7 cellular contexts compared by ENCODE assay signal in genomic region chr16:27515874-27516353, GRCh38. TPM values are rescaled to one million over a fixed set of nuclear protein-coding genes. Genes with fewer than 3 reads are reported as not detected.
A peak's percentile ranks its signal among the peaks of the same experiment; 100 is the strongest.
DNase-seq lines count a peak whose midpoint lies in the region; ATAC-seq and TF ChIP-seq lines count a peak whose summit lies in the region.

No MANE protein-coding gene starts in this region.

- H3K4me3 Mint-ChIP-seq in WTC11 (no peak overlapping the region), progenitor cell of endocrine pancreas (ENCODE audit: low read depth) (no peak overlapping the region)

- POLR2A ChIA-PET in WTC11 (lab: Charles Lee), result no interaction called here

- H3K4me3 ChIP-seq in GM12865 (ENCODE audit: low read depth, low read length), result no peak overlapping the region
- H3K4me3 ChIP-seq in fibroblast of the aortic adventitia (ENCODE audit: low read depth, low read length), result no peak overlapping the region

- H3K9me3 Mint-ChIP-seq in WTC11 (no peaks in the 10 kb centered on the region), progenitor cell of endocrine pancreas (ENCODE audit: low read depth) (no peaks in the 10 kb centered on the region)

- H3K27me3 Mint-ChIP-seq in WTC11 (ENCODE audit: low read depth) (no peaks in the 10 kb centered on the region), progenitor cell of endocrine pancreas (no peaks in the 10 kb centered on the region)

- H3K27ac Mint-ChIP-seq in WTC11, result peak overlapping the region; percentile 77
- peak overlapping the region; percentile 32 for H3K27ac Mint-ChIP-seq in progenitor cell of endocrine pancreas

- peak; percentile 78 for TF ChIP-seq CTCF in GM12865 (IDR thresholded peaks at IDR 0.05; ENCODE audit: insufficient read depth, low read depth, low read length, missing control alignments)
- TF ChIP-seq CTCF in WTC11 (IDR thresholded peaks at IDR 0.05), result peak; percentile 83
- TF ChIP-seq CTCF in fibroblast of the aortic adventitia (IDR thresholded peaks at IDR 0.05; ENCODE audit: insufficient read depth, low read length), result peak; percentile 68
- TF ChIP-seq CTCF in progenitor cell of endocrine pancreas (IDR thresholded peaks at IDR 0.05; ENCODE audit: unreplicated experiment), result peak; percentile 61

- CTCF ChIA-PET in WTC11 (lab: Charles Lee), result interaction anchor here (0.6 to 1.7 kb wide), 28 partner anchors 9 to 352 kb away, joined by 3 to 20 read pairs (median 3); partner anchors contain the start of genes GTF3C1 and KATNIP

- H3K4me1 Mint-ChIP-seq in WTC11 (no peaks in the 10 kb centered on the region), progenitor cell of endocrine pancreas (ENCODE audit: low read depth) (peaks cover 6% of the 10 kb centered on the region)

- H3K36me3 Mint-ChIP-seq in WTC11, result peaks cover 43% of the 10 kb centered on the region
- H3K36me3 Mint-ChIP-seq in progenitor cell of endocrine pancreas (ENCODE audit: insufficient read depth), result peaks cover 21% of the 10 kb centered on the region

- ATAC-seq in HG03139 (IDR thresholded peaks at IDR 0.05; ENCODE audit: unreplicated experiment) (peak; percentile 58), WTC11 (peak; percentile 97), GM21515 (IDR thresholded peaks at IDR 0.05; ENCODE audit: unreplicated experiment) (no peak), GM21528 (IDR thresholded peaks at IDR 0.05; ENCODE audit: low FRiP score, unreplicated experiment) (no peak)

- DNase-seq in GM12865 (ENCODE audit: low read depth) (peak; percentile 57), WTC11 (ENCODE audit: low spot score) (peak; percentile 62), fibroblast of the aortic adventitia (ENCODE audit: low read depth) (no peak), progenitor cell of endocrine pancreas (ENCODE audit: low spot score, unreplicated experiment) (no peak)

TF ChIP-seq in WTC11, 78 proteins besides CTCF, POLR2A, EP300 and RAD21:
- TF ChIP-seq ZBTB21 (CRISPR knock-in tag; IDR thresholded peaks at IDR 0.05; ENCODE audit: borderline replicate concordance) (no peak), OVOL2 (CRISPR knock-in tag; IDR thresholded peaks at IDR 0.05; ENCODE audit: borderline replicate concordance) (no peak), ATF2 (CRISPR knock-in tag; IDR thresholded peaks at IDR 0.05; ENCODE audit: borderline replicate concordance, low read depth) (no peak), GTF2I (CRISPR knock-in tag; conservative IDR thresholded peaks at IDR 0.05) (no peak), ZSCAN18 (CRISPR knock-in tag; IDR thresholded peaks at IDR 0.05) (no peak), HMGA2 (CRISPR knock-in tag; IDR thresholded peaks at IDR 0.05) (no peak), AFF4 (CRISPR knock-in tag; IDR thresholded peaks at IDR 0.05; ENCODE audit: borderline replicate concordance) (no peak), ZNF317 (CRISPR knock-in tag; IDR thresholded peaks at IDR 0.05; ENCODE audit: borderline replicate concordance, low read depth) (no peak), ZNF423 (CRISPR knock-in tag; IDR thresholded peaks at IDR 0.05) (no peak), ZNF416 (CRISPR knock-in tag; IDR thresholded peaks at IDR 0.05) (no peak), MXD4 (CRISPR knock-in tag; IDR thresholded peaks at IDR 0.05; ENCODE audit: borderline replicate concordance) (no peak), AR (CRISPR knock-in tag; IDR thresholded peaks at IDR 0.05) (no peak), ZNF138 (CRISPR knock-in tag; conservative IDR thresholded peaks at IDR 0.05) (no peak), ZNF671 (CRISPR knock-in tag; IDR thresholded peaks at IDR 0.05) (no peak), JUN (CRISPR knock-in tag; IDR thresholded peaks at IDR 0.05) (no peak), EMX1 (CRISPR knock-in tag; IDR thresholded peaks at IDR 0.05) (no peak), RORB (CRISPR knock-in tag; IDR thresholded peaks at IDR 0.05) (no peak), ZNF396 (CRISPR knock-in tag; IDR thresholded peaks at IDR 0.05; ENCODE audit: borderline replicate concordance) (no peak)

RNA-seq across cellular contexts. Expression of gene GTF3C1, which starts 33.8 kb away (rescaled TPM):
- total RNA-seq in WTC11 (2021) (116 to 146 TPM (median 118 TPM) in 3 replicates), fibroblast of the aortic adventitia (ENCODE audit: low replicate concordance) (62.8 and 71.8 TPM in 2 replicates), progenitor cell of endocrine pancreas (105 and 106 TPM in 2 replicates)

RNA-seq across cellular contexts. Expression of gene KATNIP, which starts 34.0 kb away (rescaled TPM):
- 17.2 to 23.0 TPM (median 17.5 TPM) in 3 replicates for total RNA-seq in WTC11 (2021)
- 23.0 TPM in 2 replicates for total RNA-seq in fibroblast of the aortic adventitia (ENCODE audit: low replicate concordance)
- total RNA-seq in progenitor cell of endocrine pancreas, result 48.1 and 48.7 TPM in 2 replicates

Comparison
In these comparisons a context has a peak if more than half of its experiments do, and no peak if none do; other contexts are left out.
1. DNase-seq: peak in GM12865 (single experiment) and WTC11 (single experiment); none in fibroblast of the aortic adventitia (single experiment) and progenitor cell of endocrine pancreas (single experiment).
2. ATAC-seq: peak in HG03139 (single experiment) and WTC11 (single experiment); none in GM21515 (single experiment) and GM21528 (single experiment).
3. Peak in every context shown above with its lines, with median percentiles within 50 percentile points of each other: CTCF ChIP-seq.